In the genomic region with DNA sequence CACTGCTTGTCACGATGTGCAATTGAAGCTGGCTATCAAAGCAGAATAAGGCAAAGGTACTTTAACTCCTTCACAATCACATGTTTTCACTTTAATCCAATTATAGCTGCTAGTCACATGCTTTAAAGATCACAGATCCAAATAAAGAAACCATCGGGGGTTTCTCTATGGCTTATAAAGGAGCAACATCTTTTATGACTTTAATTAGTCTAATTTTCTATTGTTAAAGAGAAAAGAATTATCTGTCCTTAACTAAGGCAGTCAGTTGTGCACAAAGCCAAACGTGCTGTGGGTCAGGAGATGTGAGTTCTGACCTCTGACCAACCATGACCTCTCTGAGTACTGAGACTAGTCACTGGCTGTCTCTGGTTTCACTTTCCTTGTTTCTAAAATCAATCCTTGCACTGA, we compare ENCODE assay signal across 13 cellular contexts.
DNase-seq lines count a peak whose midpoint lies in the region; ATAC-seq, FAIRE-seq and TF ChIP-seq lines count a peak whose summit lies in the region.
"Had no signal": no experiment of that assay in that cellular context is flagged by ENCODE, and none has a peak within 500 bp of the region (broad histone marks: within the 10 kb centered on the region; RNA-seq: fewer than 3 reads in every experiment).

No MANE protein-coding gene starts in this region.

- no peaks in the 10 kb centered on the region for H3K27me3 ChIP-seq in MM.1S (replicated peaks; ENCODE audit: insufficient read depth, low read length)
- no peaks in the 10 kb centered on the region for H3K27me3 ChIP-seq in breast epithelium
- H3K27me3 ChIP-seq in Karpas-422 (ENCODE audit: low read length), result no peaks in the 10 kb centered on the region
- H3K27me3 ChIP-seq in vagina, result no peaks in the 10 kb centered on the region

- H3K9me3 ChIP-seq in MM.1S (replicated peaks; ENCODE audit: insufficient read depth, low read length) (no peaks in the 10 kb centered on the region), breast epithelium (no peaks in the 10 kb centered on the region), Karpas-422 (ENCODE audit: low read length) (no peaks in the 10 kb centered on the region), vagina (no peaks in the 10 kb centered on the region)

- no peaks in the 10 kb centered on the region for H3K9me2 ChIP-seq in MM.1S (replicated peaks; ENCODE audit: insufficient read depth, low read length)
- no peaks in the 10 kb centered on the region for H3K9me2 ChIP-seq in Karpas-422 (replicated peaks; ENCODE audit: insufficient read depth, low read length)

- POLR2A ChIA-PET in GM10248 (lab: Yijun Ruan, JAX), result interaction anchor here (0.6 kb wide), 1 partner anchor 52 kb away, joined by 3 read pairs; no protein-coding TSS in a partner anchor

- no peaks in the 10 kb centered on the region for H3K36me3 ChIP-seq in MM.1S (replicated peaks; ENCODE audit: insufficient read depth, low read length)
- no peaks in the 10 kb centered on the region for H3K36me3 ChIP-seq in breast epithelium
- no peaks in the 10 kb centered on the region for H3K36me3 ChIP-seq in Karpas-422 (ENCODE audit: insufficient read depth, low read length)
- no peaks in the 10 kb centered on the region for H3K36me3 ChIP-seq in vagina

- H3K4me1 ChIP-seq in MM.1S (ENCODE audit: low read length) (peaks cover 34% of the 10 kb centered on the region), breast epithelium (no peaks in the 10 kb centered on the region), Karpas-422 (ENCODE audit: low read length) (no peaks in the 10 kb centered on the region), vagina (no peaks in the 10 kb centered on the region)

- H4K20me1 ChIP-seq in MM.1S (ENCODE audit: insufficient read depth, low read length), result no peaks in the 10 kb centered on the region
- H4K20me1 ChIP-seq in Karpas-422 (ENCODE audit: insufficient read depth, low read depth, low read length), result no peaks in the 10 kb centered on the region

- CTCF ChIA-PET in GM10248 (lab: Yijun Ruan, JAX), result interaction anchor here (0.8 to 2.8 kb wide), 6 partner anchors 10 to 44 kb away, joined by 3 to 8 read pairs (median 6); no protein-coding TSS in a partner anchor

- H3K4me3 ChIP-seq in MM.1S (ENCODE audit: low read length) (no peak overlapping the region), breast epithelium (no peak overlapping the region), Karpas-422 (ENCODE audit: low read length) (no peak overlapping the region), vagina (no peak overlapping the region)

- TF ChIP-seq CTCF in GM10248 (IDR thresholded peaks at IDR 0.05; ENCODE audit: control extremely low read depth, extremely low read depth, low read depth, missing control alignments) (no peak), MM.1S (IDR thresholded peaks at IDR 0.05; ENCODE audit: low read length) (no peak), breast epithelium (IDR thresholded peaks at IDR 0.05) (no peak), vagina (IDR thresholded peaks at IDR 0.05) (no peak)

- TF ChIP-seq POLR2A in breast epithelium (IDR thresholded peaks at IDR 0.05) (no peak), vagina (IDR thresholded peaks at IDR 0.05) (no peak)

- ATAC-seq in HG02840 (IDR thresholded peaks at IDR 0.05; ENCODE audit: low FRiP score, unreplicated experiment), result peak; percentile 85

- FAIRE-seq in GM19239 (lab: Jason Lieb, UNC), result peak; percentile 78
- FAIRE-seq: H54 had no signal

- peak overlapping the region; percentile 58 for H3K4me2 ChIP-seq in MM.1S (ENCODE audit: low read depth, low read length)
- H3K4me2 ChIP-seq in Karpas-422 (ENCODE audit: low read depth, low read length, poor library complexity, severe bottlenecking), result no peak overlapping the region

- DNase-seq in GM10248 (ENCODE audit: extremely low spot score), result peak; percentile 33
- DNase-seq in GM19239 (ENCODE audit: insufficient read length, low spot score), result peak; percentile 12
- DNase-seq in MM.1S, result peak; percentile 56
- no peak for DNase-seq in breast epithelium (ENCODE audit: low spot score in 2 of 2)
- no peak for DNase-seq in kidney tubule cell (ENCODE audit: low spot score)
- DNase-seq in Karpas-422, result no peak
- no peak for DNase-seq in vagina (ENCODE audit: extremely low spot score in 2 of 2)
- DNase-seq: activated T-cell treated with anti-CD3 and anti-CD28 coated beads, Interleukin-2, amount 50 U/mL, for 48 hours; CD4-positive, alpha-beta T cell; dermis blood vessel endothelial cell; NCI-H1436 treated with DMSO at 0.1 percent for 48 hours had no signal

- H3F3A ChIP-seq in MM.1S (ENCODE audit: insufficient read depth, low read length), result no peaks in the 10 kb centered on the region

- H2AFZ ChIP-seq in MM.1S (ENCODE audit: low read length) (no peak overlapping the region), Karpas-422 (ENCODE audit: low read length) (no peak overlapping the region)

- H3K27ac ChIP-seq in MM.1S (ENCODE audit: low read length) (no peak overlapping the region), breast epithelium (no peak overlapping the region), Karpas-422 (ENCODE audit: low read length) (no peak overlapping the region), vagina (no peak overlapping the region)

- H3K79me2 ChIP-seq in MM.1S (ENCODE audit: low read length), result no peaks in the 10 kb centered on the region
- no peaks in the 10 kb centered on the region for H3K79me2 ChIP-seq in Karpas-422 (ENCODE audit: low read length)

- intact Hi-C loops in breast epithelium (cut with DNase I; ENCODE audit: low total_unique reads) (no loop called here), vagina (cut with DNase I) (no loop called here)

- H3K9ac ChIP-seq in MM.1S (ENCODE audit: low read length), result no peak overlapping the region
- H3K9ac ChIP-seq in Karpas-422 (ENCODE audit: low read length), result no peak overlapping the region

Comparison
In these comparisons a context has a peak if more than half of its experiments do, and no peak if none do; other contexts are left out.
1. DNase-seq: peak in GM10248 (single experiment), GM19239 (single experiment) and MM.1S (single experiment); none in breast epithelium (0 of 2), kidney tubule cell (single experiment), Karpas-422 (single experiment) and vagina (0 of 2).